ENCODE assay signal across 19 cellular contexts in genomic region chr7:6111041-6111440, GRCh38. TPM values are rescaled to one million over a fixed set of nuclear protein-coding genes. Genes with fewer than 3 reads are reported as not detected.
DNase-seq lines count a peak whose midpoint lies in the region; ATAC-seq and TF ChIP-seq lines count a peak whose summit lies in the region.
"Had no signal": no experiment of that assay in that cellular context is flagged by ENCODE, and none has a peak within 500 bp of the region (broad histone marks: within the 10 kb centered on the region; RNA-seq: fewer than 3 reads in every experiment).

No MANE protein-coding gene starts in this region.

- H3K4me3 Mint-ChIP-seq in activated CD4-positive, alpha-beta T cell treated with anti-CD3 and anti-CD28 coated beads for 36 hours = no peak overlapping the region
- H3K4me3 Mint-ChIP-seq in activated CD4-positive, alpha-beta T cell treated with anti-CD3 and anti-CD28 coated beads, Interleukin-2, amount 10 ng/mL, durations not matched to agents 24 days and 14 days = no peak overlapping the region
- H3K4me3 Mint-ChIP-seq in activated naive CD8-positive, alpha-beta T cell treated with anti-CD3 and anti-CD28 coated beads, Interleukin-2, amount 10 ng/mL, durations not matched to agents 7 days and 5 days = no peak overlapping the region
- no peak overlapping the region for H3K4me3 Mint-ChIP-seq in activated naive CD8-positive, alpha-beta T cell treated with anti-CD3 and anti-CD28 coated beads for 36 hours
- no peak overlapping the region for H3K4me3 Mint-ChIP-seq in chondrocyte (ENCODE audit: unreplicated experiment)
- H3K4me3 Mint-ChIP-seq in stimulated activated effector memory CD8-positive, alpha-beta T cell treated with anti-CD3 and anti-CD28 coated beads, Interleukin-12 subunit alpha, Interleukin-12 subunit beta, amount 100 ng/mL, for 72 hours = no peak overlapping the region
- H3K4me3 Mint-ChIP-seq: B cell had no signal

- no peak for TF ChIP-seq CTCF in chondrocyte (IDR thresholded peaks at IDR 0.05)

- POLR2A ChIA-PET in activated CD4-positive, alpha-beta T cell treated with anti-CD3 and anti-CD28 coated beads for 36 hours (lab: Charles Lee) = no interaction called here
- POLR2A ChIA-PET in activated naive CD8-positive, alpha-beta T cell treated with anti-CD3 and anti-CD28 coated beads, Interleukin-2, amount 10 ng/mL, durations not matched to agents 7 days and 5 days (lab: Charles Lee) = no interaction called here

- H3K4me1 Mint-ChIP-seq in activated CD4-positive, alpha-beta T cell treated with anti-CD3 and anti-CD28 coated beads for 36 hours = peaks cover 27% of the 10 kb centered on the region
- peaks cover 21% of the 10 kb centered on the region for H3K4me1 Mint-ChIP-seq in activated CD4-positive, alpha-beta T cell treated with anti-CD3 and anti-CD28 coated beads, Interleukin-2, amount 10 ng/mL, durations not matched to agents 24 days and 14 days
- peaks cover 24% of the 10 kb centered on the region for H3K4me1 Mint-ChIP-seq in activated naive CD8-positive, alpha-beta T cell treated with anti-CD3 and anti-CD28 coated beads, Interleukin-2, amount 10 ng/mL, durations not matched to agents 7 days and 5 days
- peaks cover 17% of the 10 kb centered on the region for H3K4me1 Mint-ChIP-seq in activated naive CD8-positive, alpha-beta T cell treated with anti-CD3 and anti-CD28 coated beads for 36 hours
- peaks cover 17% of the 10 kb centered on the region for H3K4me1 Mint-ChIP-seq in chondrocyte (ENCODE audit: low read depth)
- peaks cover 27% of the 10 kb centered on the region for H3K4me1 Mint-ChIP-seq in stimulated activated effector memory CD8-positive, alpha-beta T cell treated with anti-CD3 and anti-CD28 coated beads, Interleukin-12 subunit alpha, Interleukin-12 subunit beta, amount 100 ng/mL, for 72 hours

- intact Hi-C loops in activated CD4-positive, alpha-beta T cell treated with anti-CD3 and anti-CD28 coated beads for 36 hours (cut with DNase I, micrococcal nuclease) = no loop called here
- intact Hi-C loops in activated CD4-positive, alpha-beta T cell treated with anti-CD3 and anti-CD28 coated beads, Interleukin-2, amount 10 ng/mL, durations not matched to agents 24 days and 14 days (cut with micrococcal nuclease) = no loop called here

- H3K36me3 Mint-ChIP-seq in activated CD4-positive, alpha-beta T cell treated with anti-CD3 and anti-CD28 coated beads for 36 hours (ENCODE audit: low read depth) = peaks cover 33% of the 10 kb centered on the region
- peaks cover 42% of the 10 kb centered on the region for H3K36me3 Mint-ChIP-seq in activated CD4-positive, alpha-beta T cell treated with anti-CD3 and anti-CD28 coated beads, Interleukin-2, amount 10 ng/mL, durations not matched to agents 24 days and 14 days (ENCODE audit: low read depth)
- peaks cover 37% of the 10 kb centered on the region for H3K36me3 Mint-ChIP-seq in activated naive CD8-positive, alpha-beta T cell treated with anti-CD3 and anti-CD28 coated beads, Interleukin-2, amount 10 ng/mL, durations not matched to agents 7 days and 5 days
- H3K36me3 Mint-ChIP-seq in activated naive CD8-positive, alpha-beta T cell treated with anti-CD3 and anti-CD28 coated beads for 36 hours = peaks cover 19% of the 10 kb centered on the region
- peaks cover 20% of the 10 kb centered on the region for H3K36me3 Mint-ChIP-seq in chondrocyte (ENCODE audit: low read depth)
- peaks cover 58% of the 10 kb centered on the region for H3K36me3 Mint-ChIP-seq in stimulated activated effector memory CD8-positive, alpha-beta T cell treated with anti-CD3 and anti-CD28 coated beads, Interleukin-12 subunit alpha, Interleukin-12 subunit beta, amount 100 ng/mL, for 72 hours

- H3K9me3 Mint-ChIP-seq in activated CD4-positive, alpha-beta T cell treated with anti-CD3 and anti-CD28 coated beads for 36 hours (ENCODE audit: low read depth) = no peaks in the 10 kb centered on the region
- no peaks in the 10 kb centered on the region for H3K9me3 Mint-ChIP-seq in activated CD4-positive, alpha-beta T cell treated with anti-CD3 and anti-CD28 coated beads, Interleukin-2, amount 10 ng/mL, durations not matched to agents 24 days and 14 days
- H3K9me3 Mint-ChIP-seq in activated naive CD8-positive, alpha-beta T cell treated with anti-CD3 and anti-CD28 coated beads, Interleukin-2, amount 10 ng/mL, durations not matched to agents 7 days and 5 days = no peaks in the 10 kb centered on the region
- H3K9me3 Mint-ChIP-seq in activated naive CD8-positive, alpha-beta T cell treated with anti-CD3 and anti-CD28 coated beads for 36 hours = no peaks in the 10 kb centered on the region
- H3K9me3 Mint-ChIP-seq in chondrocyte (ENCODE audit: low read depth) = no peaks in the 10 kb centered on the region
- H3K9me3 Mint-ChIP-seq in stimulated activated effector memory CD8-positive, alpha-beta T cell treated with anti-CD3 and anti-CD28 coated beads, Interleukin-12 subunit alpha, Interleukin-12 subunit beta, amount 100 ng/mL, for 72 hours = no peaks in the 10 kb centered on the region

- no peak for ATAC-seq in activated CD4-positive, alpha-beta T cell treated with anti-CD3 and anti-CD28 coated beads for 36 hours
- no peak for ATAC-seq in activated naive CD8-positive, alpha-beta T cell treated with anti-CD3 and anti-CD28 coated beads, Interleukin-2, amount 10 ng/mL, durations not matched to agents 7 days and 5 days (ENCODE audit: low read depth)
- ATAC-seq in stimulated activated effector memory CD8-positive, alpha-beta T cell treated with anti-CD3 and anti-CD28 coated beads, Interleukin-12 subunit alpha, Interleukin-12 subunit beta, amount 100 ng/mL, for 72 hours = no peak

- H3K27ac Mint-ChIP-seq in activated CD4-positive, alpha-beta T cell treated with anti-CD3 and anti-CD28 coated beads for 36 hours = peak overlapping the region; percentile 13
- H3K27ac Mint-ChIP-seq in activated CD4-positive, alpha-beta T cell treated with anti-CD3 and anti-CD28 coated beads, Interleukin-2, amount 10 ng/mL, durations not matched to agents 24 days and 14 days = no peak overlapping the region
- H3K27ac Mint-ChIP-seq in activated naive CD8-positive, alpha-beta T cell treated with anti-CD3 and anti-CD28 coated beads, Interleukin-2, amount 10 ng/mL, durations not matched to agents 7 days and 5 days = peak overlapping the region; percentile 40
- H3K27ac Mint-ChIP-seq in activated naive CD8-positive, alpha-beta T cell treated with anti-CD3 and anti-CD28 coated beads for 36 hours = no peak overlapping the region
- H3K27ac Mint-ChIP-seq in chondrocyte (ENCODE audit: unreplicated experiment) = no peak overlapping the region
- peak overlapping the region; percentile 83 for H3K27ac Mint-ChIP-seq in stimulated activated effector memory CD8-positive, alpha-beta T cell treated with anti-CD3 and anti-CD28 coated beads, Interleukin-12 subunit alpha, Interleukin-12 subunit beta, amount 100 ng/mL, for 72 hours
- H3K27ac Mint-ChIP-seq: B cell had no signal

- no peak for DNase-seq in activated CD4-positive, alpha-beta T cell treated with anti-CD3 and anti-CD28 coated beads for 36 hours
- DNase-seq in activated CD4-positive, alpha-beta T cell treated with anti-CD3 and anti-CD28 coated beads, Interleukin-2, amount 10 ng/mL, durations not matched to agents 24 days and 14 days = no peak
- DNase-seq in activated naive CD8-positive, alpha-beta T cell treated with anti-CD3 and anti-CD28 coated beads, Interleukin-2, amount 10 ng/mL, durations not matched to agents 7 days and 5 days = no peak
- DNase-seq in activated naive CD8-positive, alpha-beta T cell treated with anti-CD3 and anti-CD28 coated beads for 36 hours = no peak
- DNase-seq in chondrocyte (ENCODE audit: low spot score) (peak; percentile 21), NCI-H345 treated with DMSO at 0.1 percent for 48 hours (lab: John Stamatoyannopoulos, UW; ENCODE audit: unreplicated experiment) (no peak), COLO668 (lab: John Stamatoyannopoulos, UW; ENCODE audit: unreplicated experiment) (no peak)
- no peak for DNase-seq in stimulated activated effector memory CD8-positive, alpha-beta T cell treated with anti-CD3 and anti-CD28 coated beads, Interleukin-12 subunit alpha, Interleukin-12 subunit beta, amount 100 ng/mL, for 72 hours (ENCODE audit: low spot score in 2 of 2)
- DNase-seq: DMS153, DND-41, HCEC 1CT, NCI-H1048, NCI-H1417, NCI-H1694, NCI-H2029 treated with DMSO at 0.1 percent for 48 hours, NCI-H526 treated with DMSO at 0.1 percent for 48 hours, RPMI8226, SHP77 had no signal

- no peaks in the 10 kb centered on the region for H3K27me3 Mint-ChIP-seq in activated CD4-positive, alpha-beta T cell treated with anti-CD3 and anti-CD28 coated beads for 36 hours
- no peaks in the 10 kb centered on the region for H3K27me3 Mint-ChIP-seq in activated CD4-positive, alpha-beta T cell treated with anti-CD3 and anti-CD28 coated beads, Interleukin-2, amount 10 ng/mL, durations not matched to agents 24 days and 14 days
- H3K27me3 Mint-ChIP-seq in activated naive CD8-positive, alpha-beta T cell treated with anti-CD3 and anti-CD28 coated beads, Interleukin-2, amount 10 ng/mL, durations not matched to agents 7 days and 5 days = no peaks in the 10 kb centered on the region
- no peaks in the 10 kb centered on the region for H3K27me3 Mint-ChIP-seq in activated naive CD8-positive, alpha-beta T cell treated with anti-CD3 and anti-CD28 coated beads for 36 hours
- H3K27me3 Mint-ChIP-seq in chondrocyte (ENCODE audit: low read depth) = no peaks in the 10 kb centered on the region
- H3K27me3 Mint-ChIP-seq: B cell had no signal

- CTCF ChIA-PET in activated CD4-positive, alpha-beta T cell treated with anti-CD3 and anti-CD28 coated beads for 36 hours (lab: Charles Lee) = no interaction called here

RNA-seq across cellular contexts. Expression of gene USP42, which starts 6.3 kb away (rescaled TPM):
- total RNA-seq in activated CD4-positive, alpha-beta T cell treated with anti-CD3 and anti-CD28 coated beads for 36 hours = 10 to 100 TPM in 1 of 2 experiments, 1 to 10 TPM in 1; 9.2 to 11.9 TPM
- total RNA-seq in activated CD4-positive, alpha-beta T cell treated with anti-CD3 and anti-CD28 coated beads, Interleukin-2, amount 10 ng/mL, durations not matched to agents 24 days and 14 days = 16.6 and 17.0 TPM in 2 replicates
- 10 to 100 TPM; 14.7 to 16.2 TPM for total RNA-seq in activated naive CD8-positive, alpha-beta T cell treated with anti-CD3 and anti-CD28 coated beads, Interleukin-2, amount 10 ng/mL, durations not matched to agents 7 days and 5 days
- total RNA-seq in activated naive CD8-positive, alpha-beta T cell treated with anti-CD3 and anti-CD28 coated beads for 36 hours = 10 to 100 TPM; 11.9 to 12.9 TPM
- total RNA-seq in chondrocyte = 10.8 to 11.9 TPM (median 11.0 TPM) in 3 replicates

RNA-seq across cellular contexts. Expression of gene EIF2AK1, which starts 52.1 kb away (rescaled TPM):
- 100 to 1,000 TPM; 104 to 114 TPM for total RNA-seq in activated CD4-positive, alpha-beta T cell treated with anti-CD3 and anti-CD28 coated beads for 36 hours
- 105 and 108 TPM in 2 replicates for total RNA-seq in activated CD4-positive, alpha-beta T cell treated with anti-CD3 and anti-CD28 coated beads, Interleukin-2, amount 10 ng/mL, durations not matched to agents 24 days and 14 days
- 100 to 1,000 TPM in 1 of 2 experiments, 10 to 100 TPM in 1; 96.4 to 113 TPM for total RNA-seq in activated naive CD8-positive, alpha-beta T cell treated with anti-CD3 and anti-CD28 coated beads, Interleukin-2, amount 10 ng/mL, durations not matched to agents 7 days and 5 days
- total RNA-seq in activated naive CD8-positive, alpha-beta T cell treated with anti-CD3 and anti-CD28 coated beads for 36 hours = 100 to 1,000 TPM; 107 to 116 TPM
- total RNA-seq in chondrocyte = 79.0 to 94.8 TPM (median 79.6 TPM) in 3 replicates

Comparison
In these comparisons a context has a peak if more than half of its experiments do, and no peak if none do; other contexts are left out.
1. H3K27ac Mint-ChIP-seq: peak in activated CD4-positive, alpha-beta T cell treated with anti-CD3 and anti-CD28 coated beads for 36 hours (single experiment), activated naive CD8-positive, alpha-beta T cell treated with anti-CD3 and anti-CD28 coated beads, Interleukin-2, amount 10 ng/mL, durations not matched to agents 7 days and 5 days (single experiment) and stimulated activated effector memory CD8-positive, alpha-beta T cell treated with anti-CD3 and anti-CD28 coated beads, Interleukin-12 subunit alpha, Interleukin-12 subunit beta, amount 100 ng/mL, for 72 hours (single experiment); none in activated CD4-positive, alpha-beta T cell treated with anti-CD3 and anti-CD28 coated beads, Interleukin-2, amount 10 ng/mL, durations not matched to agents 24 days and 14 days (single experiment), activated naive CD8-positive, alpha-beta T cell treated with anti-CD3 and anti-CD28 coated beads for 36 hours (single experiment) and chondrocyte (single experiment).